1 cellular context compared by ENCODE assay signal in the genomic region with DNA sequence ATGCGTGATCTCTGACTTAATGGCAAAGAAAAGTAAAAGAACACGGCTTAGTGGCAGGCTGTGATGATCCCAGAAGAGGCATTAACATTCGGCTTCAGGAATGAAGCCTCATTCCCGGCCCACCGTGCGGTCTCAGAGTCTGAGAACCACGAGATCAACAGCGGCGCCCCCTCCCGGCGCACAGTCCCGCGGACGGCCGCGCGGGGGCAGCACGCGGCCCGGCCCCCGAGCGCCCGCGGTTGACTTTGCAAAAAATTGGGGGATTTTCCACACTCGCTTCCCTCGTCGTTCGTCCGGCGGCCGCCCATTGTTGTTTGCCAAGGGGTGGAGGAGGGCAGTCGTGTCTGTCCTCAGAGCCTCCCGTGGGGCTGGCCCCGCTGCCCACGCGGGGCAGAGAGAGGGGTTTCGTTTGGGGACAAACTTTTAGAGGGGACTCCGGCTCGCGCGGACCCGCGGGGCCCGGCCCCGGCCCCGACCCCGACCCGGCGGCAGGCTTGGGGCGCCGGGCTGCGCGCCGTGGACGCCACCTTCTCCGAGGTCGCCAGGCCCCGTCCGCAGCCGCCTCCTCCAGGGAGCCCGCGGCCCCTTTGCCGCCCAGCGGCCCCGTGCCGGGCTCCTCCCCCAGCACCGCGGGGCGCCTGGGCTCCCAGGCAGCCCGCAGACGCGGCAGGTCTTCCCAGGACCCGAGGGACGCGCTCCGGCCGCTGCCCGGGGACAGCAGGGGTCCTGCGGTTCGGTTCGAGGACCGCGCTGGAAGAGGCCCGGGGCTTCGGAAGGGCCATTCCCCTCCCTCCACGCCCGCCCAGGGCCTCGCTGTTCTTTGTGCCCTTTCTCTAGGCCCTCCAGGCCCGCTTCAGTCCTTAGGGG.
TF ChIP-seq lines count a peak whose summit lies in the region.

No MANE protein-coding gene starts in this region.

TF ChIP-seq in HEK293, 187 proteins besides CTCF, POLR2A, EP300 and RAD21 (continued from another document):
- TF ChIP-seq, protein P1, sequence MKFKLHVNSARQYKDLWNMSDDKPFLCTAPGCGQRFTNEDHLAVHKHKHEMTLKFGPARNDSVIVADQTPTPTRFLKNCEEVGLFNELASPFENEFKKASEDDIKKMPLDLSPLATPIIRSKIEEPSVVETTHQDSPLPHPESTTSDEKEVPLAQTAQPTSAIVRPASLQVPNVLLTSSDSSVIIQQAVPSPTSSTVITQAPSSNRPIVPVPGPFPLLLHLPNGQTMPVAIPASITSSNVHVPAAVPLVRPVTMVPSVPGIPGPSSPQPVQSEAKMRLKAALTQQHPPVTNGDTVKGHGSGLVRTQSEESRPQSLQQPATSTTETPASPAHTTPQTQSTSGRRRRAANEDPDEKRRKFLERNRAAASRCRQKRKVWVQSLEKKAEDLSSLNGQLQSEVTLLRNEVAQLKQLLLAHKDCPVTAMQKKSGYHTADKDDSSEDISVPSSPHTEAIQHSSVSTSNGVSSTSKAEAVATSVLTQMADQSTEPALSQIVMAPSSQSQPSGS (tag by site-specific recombination; IDR thresholded peaks at IDR 0.05; ENCODE audit: low read depth), result no peak
- no peak for TF ChIP-seq ZNF350 (tag by site-specific recombination; IDR thresholded peaks at IDR 0.05)
- TF ChIP-seq, protein P2, sequence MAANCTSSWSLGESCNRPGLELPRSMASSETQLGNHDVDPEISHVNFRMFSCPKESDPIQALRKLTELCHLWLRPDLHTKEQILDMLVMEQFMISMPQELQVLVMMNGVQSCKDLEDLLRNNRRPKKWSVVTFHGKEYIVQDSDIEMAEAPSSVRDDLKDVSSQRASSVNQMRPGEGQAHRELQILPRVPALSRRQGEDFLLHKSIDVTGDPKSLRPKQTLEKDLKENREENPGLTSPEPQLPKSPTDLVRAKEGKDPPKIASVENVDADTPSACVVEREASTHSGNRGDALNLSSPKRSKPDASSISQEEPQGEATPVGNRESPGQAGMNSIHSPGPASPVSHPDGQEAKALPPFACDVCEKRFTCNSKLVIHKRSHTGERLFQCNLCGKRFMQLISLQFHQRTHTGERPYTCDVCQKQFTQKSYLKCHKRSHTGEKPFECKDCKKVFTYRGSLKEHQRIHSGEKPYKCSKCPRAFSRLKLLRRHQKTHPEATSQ (tag by site-specific recombination; IDR thresholded peaks at IDR 0.05), result no peak
- TF ChIP-seq ZNF660 (tag by site-specific recombination; IDR thresholded peaks at IDR 0.05), result peak; percentile 89
- 0 out of 2 replicates have a peak, but pooled peaks have one; percentile 53 for TF ChIP-seq ZNF341 (tag by site-specific recombination; IDR thresholded peaks at IDR 0.05; ENCODE audit: low read depth)
- TF ChIP-seq, protein P3, sequence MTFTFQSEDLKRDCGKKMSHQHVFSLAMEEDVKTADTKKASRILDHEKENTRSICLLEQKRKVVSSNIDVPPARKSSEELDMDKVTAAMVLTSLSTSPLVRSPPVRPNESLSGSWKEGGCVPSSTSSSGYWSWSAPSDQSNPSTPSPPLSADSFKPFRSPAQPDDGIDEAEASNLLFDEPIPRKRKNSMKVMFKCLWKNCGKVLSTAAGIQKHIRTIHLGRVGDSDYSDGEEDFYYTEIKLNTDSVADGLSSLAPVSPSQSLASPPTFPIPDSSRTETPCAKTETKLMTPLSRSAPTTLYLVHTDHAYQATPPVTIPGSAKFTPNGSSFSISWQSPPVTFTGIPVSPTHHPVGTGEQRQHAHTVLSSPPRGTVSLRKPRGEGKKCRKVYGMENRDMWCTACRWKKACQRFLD (tag by site-specific recombination; IDR thresholded peaks at IDR 0.05), result no peak
- TF ChIP-seq, protein P4, sequence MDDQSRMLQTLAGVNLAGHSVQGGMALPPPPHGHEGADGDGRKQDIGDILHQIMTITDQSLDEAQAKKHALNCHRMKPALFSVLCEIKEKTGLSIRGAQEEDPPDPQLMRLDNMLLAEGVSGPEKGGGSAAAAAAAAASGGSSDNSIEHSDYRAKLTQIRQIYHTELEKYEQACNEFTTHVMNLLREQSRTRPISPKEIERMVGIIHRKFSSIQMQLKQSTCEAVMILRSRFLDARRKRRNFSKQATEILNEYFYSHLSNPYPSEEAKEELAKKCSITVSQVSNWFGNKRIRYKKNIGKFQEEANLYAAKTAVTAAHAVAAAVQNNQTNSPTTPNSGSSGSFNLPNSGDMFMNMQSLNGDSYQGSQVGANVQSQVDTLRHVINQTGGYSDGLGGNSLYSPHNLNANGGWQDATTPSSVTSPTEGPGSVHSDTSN (CRISPR knock-in tag; IDR thresholded peaks at IDR 0.05), result 0 out of 2 replicates have a peak, but pooled peaks have one; percentile 16
- no peak for TF ChIP-seq TCF7L2 (IDR thresholded peaks at IDR 0.05; ENCODE audit: borderline replicate concordance, low read depth, low read length)
- 0 out of 2 replicates have a peak, but pooled peaks have one; percentile 60 for TF ChIP-seq ZNF184 (tag by site-specific recombination; IDR thresholded peaks at IDR 0.05)
- TF ChIP-seq ZNF302 (tag by site-specific recombination; IDR thresholded peaks at IDR 0.05; ENCODE audit: low read depth), result no peak
- no peak for TF ChIP-seq ZNF416 (tag by site-specific recombination; IDR thresholded peaks at IDR 0.05)
- TF ChIP-seq, protein P5, sequence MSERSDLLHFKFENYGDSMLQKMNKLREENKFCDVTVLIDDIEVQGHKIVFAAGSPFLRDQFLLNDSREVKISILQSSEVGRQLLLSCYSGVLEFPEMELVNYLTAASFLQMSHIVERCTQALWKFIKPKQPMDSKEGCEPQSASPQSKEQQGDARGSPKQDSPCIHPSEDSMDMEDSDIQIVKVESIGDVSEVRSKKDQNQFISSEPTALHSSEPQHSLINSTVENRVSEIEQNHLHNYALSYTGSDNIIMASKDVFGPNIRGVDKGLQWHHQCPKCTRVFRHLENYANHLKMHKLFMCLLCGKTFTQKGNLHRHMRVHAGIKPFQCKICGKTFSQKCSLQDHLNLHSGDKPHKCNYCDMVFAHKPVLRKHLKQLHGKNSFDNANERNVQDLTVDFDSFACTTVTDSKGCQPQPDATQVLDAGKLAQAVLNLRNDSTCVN (tag by site-specific recombination; optimal IDR thresholded peaks at IDR 0.05), result peak; percentile 47
- TF ChIP-seq, protein P6, sequence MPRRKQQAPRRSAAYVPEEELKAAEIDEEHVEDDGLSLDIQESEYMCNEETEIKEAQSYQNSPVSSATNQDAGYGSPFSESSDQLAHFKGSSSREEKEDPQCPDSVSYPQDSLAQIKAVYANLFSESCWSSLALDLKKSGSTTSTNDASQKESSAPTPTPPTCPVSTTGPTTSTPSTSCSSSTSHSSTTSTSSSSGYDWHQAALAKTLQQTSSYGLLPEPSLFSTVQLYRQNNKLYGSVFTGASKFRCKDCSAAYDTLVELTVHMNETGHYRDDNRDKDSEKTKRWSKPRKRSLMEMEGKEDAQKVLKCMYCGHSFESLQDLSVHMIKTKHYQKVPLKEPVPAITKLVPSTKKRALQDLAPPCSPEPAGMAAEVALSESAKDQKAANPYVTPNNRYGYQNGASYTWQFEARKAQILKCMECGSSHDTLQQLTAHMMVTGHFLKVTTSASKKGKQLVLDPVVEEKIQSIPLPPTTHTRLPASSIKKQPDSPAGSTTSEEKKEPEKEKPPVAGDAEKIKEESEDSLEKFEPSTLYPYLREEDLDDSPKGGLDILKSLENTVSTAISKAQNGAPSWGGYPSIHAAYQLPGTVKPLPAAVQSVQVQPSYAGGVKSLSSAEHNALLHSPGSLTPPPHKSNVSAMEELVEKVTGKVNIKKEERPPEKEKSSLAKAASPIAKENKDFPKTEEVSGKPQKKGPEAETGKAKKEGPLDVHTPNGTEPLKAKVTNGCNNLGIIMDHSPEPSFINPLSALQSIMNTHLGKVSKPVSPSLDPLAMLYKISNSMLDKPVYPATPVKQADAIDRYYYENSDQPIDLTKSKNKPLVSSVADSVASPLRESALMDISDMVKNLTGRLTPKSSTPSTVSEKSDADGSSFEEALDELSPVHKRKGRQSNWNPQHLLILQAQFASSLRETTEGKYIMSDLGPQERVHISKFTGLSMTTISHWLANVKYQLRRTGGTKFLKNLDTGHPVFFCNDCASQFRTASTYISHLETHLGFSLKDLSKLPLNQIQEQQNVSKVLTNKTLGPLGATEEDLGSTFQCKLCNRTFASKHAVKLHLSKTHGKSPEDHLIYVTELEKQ (tag by site-specific recombination; IDR thresholded peaks at IDR 0.05; ENCODE audit: borderline replicate concordance), result no peak
- no peak for TF ChIP-seq ZNF114 (tag by site-specific recombination; IDR thresholded peaks at IDR 0.05)
- peak; percentile 88 for TF ChIP-seq KLF10 (tag by site-specific recombination; IDR thresholded peaks at IDR 0.05)
- TF ChIP-seq, protein P7, sequence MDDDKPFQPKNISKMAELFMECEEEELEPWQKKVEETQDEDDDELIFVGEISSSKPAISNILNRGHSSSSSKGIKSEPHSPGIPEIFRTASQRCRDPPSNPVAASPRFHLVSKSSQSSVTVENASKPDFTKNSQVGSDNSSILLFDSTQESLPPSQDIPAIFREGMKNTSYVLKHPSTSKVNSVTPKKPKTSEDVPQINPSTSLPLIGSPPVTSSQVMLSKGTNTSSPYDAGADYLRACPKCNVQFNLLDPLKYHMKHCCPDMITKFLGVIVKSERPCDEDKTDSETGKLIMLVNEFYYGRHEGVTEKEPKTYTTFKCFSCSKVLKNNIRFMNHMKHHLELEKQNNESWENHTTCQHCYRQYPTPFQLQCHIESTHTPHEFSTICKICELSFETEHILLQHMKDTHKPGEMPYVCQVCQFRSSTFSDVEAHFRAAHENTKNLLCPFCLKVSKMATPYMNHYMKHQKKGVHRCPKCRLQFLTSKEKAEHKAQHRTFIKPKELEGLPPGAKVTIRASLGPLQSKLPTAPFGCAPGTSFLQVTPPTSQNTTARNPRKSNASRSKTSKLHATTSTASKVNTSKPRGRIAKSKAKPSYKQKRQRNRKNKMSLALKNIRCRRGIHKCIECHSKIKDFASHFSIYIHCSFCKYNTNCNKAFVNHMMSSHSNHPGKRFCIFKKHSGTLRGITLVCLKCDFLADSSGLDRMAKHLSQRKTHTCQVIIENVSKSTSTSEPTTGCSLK (tag by site-specific recombination; IDR thresholded peaks at IDR 0.05), result no peak
- no peak for TF ChIP-seq ZNF391 (tag by site-specific recombination; IDR thresholded peaks at IDR 0.05; ENCODE audit: borderline replicate concordance, low read depth)
- TF ChIP-seq, protein P8, sequence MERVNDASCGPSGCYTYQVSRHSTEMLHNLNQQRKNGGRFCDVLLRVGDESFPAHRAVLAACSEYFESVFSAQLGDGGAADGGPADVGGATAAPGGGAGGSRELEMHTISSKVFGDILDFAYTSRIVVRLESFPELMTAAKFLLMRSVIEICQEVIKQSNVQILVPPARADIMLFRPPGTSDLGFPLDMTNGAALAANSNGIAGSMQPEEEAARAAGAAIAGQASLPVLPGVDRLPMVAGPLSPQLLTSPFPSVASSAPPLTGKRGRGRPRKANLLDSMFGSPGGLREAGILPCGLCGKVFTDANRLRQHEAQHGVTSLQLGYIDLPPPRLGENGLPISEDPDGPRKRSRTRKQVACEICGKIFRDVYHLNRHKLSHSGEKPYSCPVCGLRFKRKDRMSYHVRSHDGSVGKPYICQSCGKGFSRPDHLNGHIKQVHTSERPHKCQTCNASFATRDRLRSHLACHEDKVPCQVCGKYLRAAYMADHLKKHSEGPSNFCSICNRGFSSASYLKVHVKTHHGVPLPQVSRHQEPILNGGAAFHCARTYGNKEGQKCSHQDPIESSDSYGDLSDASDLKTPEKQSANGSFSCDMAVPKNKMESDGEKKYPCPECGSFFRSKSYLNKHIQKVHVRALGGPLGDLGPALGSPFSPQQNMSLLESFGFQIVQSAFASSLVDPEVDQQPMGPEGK (tag by site-specific recombination; IDR thresholded peaks at IDR 0.05), result peak; percentile 15; the same call in 1 of the 2 replicates
- no peak for TF ChIP-seq FEZF1 (tag by site-specific recombination; IDR thresholded peaks at IDR 0.05)
- TF ChIP-seq, protein P9, sequence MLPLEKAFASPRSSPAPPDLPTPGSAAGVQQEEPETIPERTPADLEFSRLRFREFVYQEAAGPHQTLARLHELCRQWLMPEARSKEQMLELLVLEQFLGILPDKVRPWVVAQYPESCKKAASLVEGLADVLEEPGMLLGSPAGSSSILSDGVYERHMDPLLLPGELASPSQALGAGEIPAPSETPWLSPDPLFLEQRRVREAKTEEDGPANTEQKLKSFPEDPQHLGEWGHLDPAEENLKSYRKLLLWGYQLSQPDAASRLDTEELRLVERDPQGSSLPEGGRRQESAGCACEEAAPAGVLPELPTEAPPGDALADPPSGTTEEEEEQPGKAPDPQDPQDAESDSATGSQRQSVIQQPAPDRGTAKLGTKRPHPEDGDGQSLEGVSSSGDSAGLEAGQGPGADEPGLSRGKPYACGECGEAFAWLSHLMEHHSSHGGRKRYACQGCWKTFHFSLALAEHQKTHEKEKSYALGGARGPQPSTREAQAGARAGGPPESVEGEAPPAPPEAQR (tag by site-specific recombination; IDR thresholded peaks at IDR 0.05), result no peak
- TF ChIP-seq ZNF335 (tag by site-specific recombination; conservative IDR thresholded peaks at IDR 0.05), result peak; percentile 70
- peak; percentile 83 for TF ChIP-seq ZSCAN30 (tag by site-specific recombination; IDR thresholded peaks at IDR 0.05)
- TF ChIP-seq SETDB1 (IDR thresholded peaks at IDR 0.05; ENCODE audit: insufficient read length, low read length), result no peak
- TF ChIP-seq ZNF654 (tag by site-specific recombination; IDR thresholded peaks at IDR 0.05; ENCODE audit: low read depth), result no peak
- peak; percentile 27; the same call in 1 of the 2 replicates for TF ChIP-seq KLF8 (tag by site-specific recombination; IDR thresholded peaks at IDR 0.05)
- TF ChIP-seq, protein P10, sequence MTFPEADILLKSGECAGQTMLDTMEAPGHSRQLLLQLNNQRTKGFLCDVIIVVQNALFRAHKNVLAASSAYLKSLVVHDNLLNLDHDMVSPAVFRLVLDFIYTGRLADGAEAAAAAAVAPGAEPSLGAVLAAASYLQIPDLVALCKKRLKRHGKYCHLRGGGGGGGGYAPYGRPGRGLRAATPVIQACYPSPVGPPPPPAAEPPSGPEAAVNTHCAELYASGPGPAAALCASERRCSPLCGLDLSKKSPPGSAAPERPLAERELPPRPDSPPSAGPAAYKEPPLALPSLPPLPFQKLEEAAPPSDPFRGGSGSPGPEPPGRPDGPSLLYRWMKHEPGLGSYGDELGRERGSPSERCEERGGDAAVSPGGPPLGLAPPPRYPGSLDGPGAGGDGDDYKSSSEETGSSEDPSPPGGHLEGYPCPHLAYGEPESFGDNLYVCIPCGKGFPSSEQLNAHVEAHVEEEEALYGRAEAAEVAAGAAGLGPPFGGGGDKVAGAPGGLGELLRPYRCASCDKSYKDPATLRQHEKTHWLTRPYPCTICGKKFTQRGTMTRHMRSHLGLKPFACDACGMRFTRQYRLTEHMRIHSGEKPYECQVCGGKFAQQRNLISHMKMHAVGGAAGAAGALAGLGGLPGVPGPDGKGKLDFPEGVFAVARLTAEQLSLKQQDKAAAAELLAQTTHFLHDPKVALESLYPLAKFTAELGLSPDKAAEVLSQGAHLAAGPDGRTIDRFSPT (tag by site-specific recombination; IDR thresholded peaks at IDR 0.05), result no peak
- TF ChIP-seq MZF1 (tag by site-specific recombination; IDR thresholded peaks at IDR 0.05; ENCODE audit: borderline replicate concordance), result peak; percentile 54; the same call in 1 of the 2 replicates
- TF ChIP-seq, protein P11, sequence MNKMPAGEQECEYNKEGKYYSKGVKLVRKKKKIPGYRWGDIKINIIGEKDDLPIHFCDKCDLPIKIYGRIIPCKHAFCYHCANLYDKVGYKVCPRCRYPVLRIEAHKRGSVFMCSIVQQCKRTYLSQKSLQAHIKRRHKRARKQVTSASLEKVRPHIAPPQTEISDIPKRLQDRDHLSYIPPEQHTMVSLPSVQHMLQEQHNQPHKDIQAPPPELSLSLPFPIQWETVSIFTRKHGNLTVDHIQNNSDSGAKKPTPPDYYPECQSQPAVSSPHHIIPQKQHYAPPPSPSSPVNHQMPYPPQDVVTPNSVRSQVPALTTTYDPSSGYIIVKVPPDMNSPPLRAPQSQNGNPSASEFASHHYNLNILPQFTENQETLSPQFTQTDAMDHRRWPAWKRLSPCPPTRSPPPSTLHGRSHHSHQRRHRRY (tag by site-specific recombination; IDR thresholded peaks at IDR 0.05), result no peak
- TF ChIP-seq SP3 (tag by site-specific recombination; IDR thresholded peaks at IDR 0.05), result no peak
- TF ChIP-seq IKZF3 (tag by site-specific recombination; IDR thresholded peaks at IDR 0.05), result peak; percentile 81
